1 cellular context compared by ENCODE assay signal in genomic region chr1:222712253-222713090, GRCh38.
A peak's percentile ranks its signal among the peaks of the same experiment; 100 is the strongest.
TF ChIP-seq lines count a peak whose summit lies in the region.

TSS of gene AIDA (minus strand) at chr1:222712491. CDS start at chr1:222712317, 174 bp downstream.
TSS of gene BROX (plus strand) at chr1:222712564. CDS start at chr1:222715700, 3,136 bp downstream.

TF ChIP-seq in HepG2, 621 proteins besides CTCF, POLR2A, EP300 and RAD21 (continued from another document and continues in another):
- peak; percentile 25; the same call in 1 of the 2 replicates for TF ChIP-seq ARID5B (CRISPR knock-in tag; IDR thresholded peaks at IDR 0.05)
- TF ChIP-seq TOE1 (CRISPR knock-in tag; IDR thresholded peaks at IDR 0.05), result 0 out of 2 replicates have a peak, but pooled peaks have one; percentile 39
- TF ChIP-seq ZNF747 (CRISPR knock-in tag; IDR thresholded peaks at IDR 0.05; ENCODE audit: borderline replicate concordance), result no peak
- peak; percentile 63; the same call in 1 of the 2 replicates for TF ChIP-seq THAP11 (CRISPR knock-in tag; IDR thresholded peaks at IDR 0.05)
- 0 out of 2 replicates have a peak, but pooled peaks have one; percentile 11 for TF ChIP-seq ZNF629 (CRISPR knock-in tag; conservative IDR thresholded peaks at IDR 0.05)
- peak; percentile 34; the same call in 1 of the 2 replicates for TF ChIP-seq ISL2 (CRISPR knock-in tag; IDR thresholded peaks at IDR 0.05)
- 0 out of 2 replicates have a peak, but pooled peaks have one; percentile 42 for TF ChIP-seq ZZZ3 (CRISPR knock-in tag; IDR thresholded peaks at IDR 0.05; ENCODE audit: borderline replicate concordance)
- TF ChIP-seq ELF1 (CRISPR knock-in tag; IDR thresholded peaks at IDR 0.05), result peak; percentile 99
- TF ChIP-seq ZNF839 (CRISPR knock-in tag; IDR thresholded peaks at IDR 0.05; ENCODE audit: borderline replicate concordance), result no peak
- TF ChIP-seq HOXA3 (CRISPR knock-in tag; IDR thresholded peaks at IDR 0.05), result peak; percentile 98
- peak; percentile 30; the same call in 1 of the 2 replicates for TF ChIP-seq PHF8 (CRISPR knock-in tag; IDR thresholded peaks at IDR 0.05)
- no peak for TF ChIP-seq ZMYM2 (CRISPR knock-in tag; IDR thresholded peaks at IDR 0.05)
- peak; percentile 23 for TF ChIP-seq SKI (IDR thresholded peaks at IDR 0.05; ENCODE audit: partially characterized antibody)
- TF ChIP-seq ZNF792 (CRISPR knock-in tag; IDR thresholded peaks at IDR 0.05), result peak; percentile 23; the same call in 1 of the 2 replicates
- 0 out of 2 replicates have a peak, but pooled peaks have one; percentile 41 for TF ChIP-seq TMF1 (CRISPR knock-in tag; IDR thresholded peaks at IDR 0.05; ENCODE audit: low read depth)
- TF ChIP-seq YY1 (IDR thresholded peaks at IDR 0.05; ENCODE audit: insufficient read depth, insufficient replicate concordance, low read depth, low read length), result peak; percentile 99
- TF ChIP-seq DMAP1 (CRISPR knock-in tag; IDR thresholded peaks at IDR 0.05), result peak; percentile 49; the same call in 1 of the 2 replicates
- peak; percentile 78; the same call in 1 of the 2 replicates for TF ChIP-seq GTF2F1 (IDR thresholded peaks at IDR 0.05; ENCODE audit: low read length)
- TF ChIP-seq REPIN1 (CRISPR knock-in tag; IDR thresholded peaks at IDR 0.05; ENCODE audit: borderline replicate concordance, low read depth), result 0 out of 2 replicates have a peak, but pooled peaks have one; percentile 2
- peak; percentile 48; the same call in 1 of the 2 replicates for TF ChIP-seq ZSCAN29 (CRISPR knock-in tag; conservative IDR thresholded peaks at IDR 0.05)
- no peak for TF ChIP-seq ZNF256 (CRISPR knock-in tag; conservative IDR thresholded peaks at IDR 0.05)
- TF ChIP-seq HDAC1 (CRISPR knock-in tag; IDR thresholded peaks at IDR 0.05), result no peak; the same call in 1 of the 2 replicates
- peak; percentile 76; the same call in 1 of the 2 replicates for TF ChIP-seq NR2C2 (CRISPR knock-in tag; IDR thresholded peaks at IDR 0.05; ENCODE audit: borderline replicate concordance)
- TF ChIP-seq HMGA1 (CRISPR knock-in tag; conservative IDR thresholded peaks at IDR 0.05), result no peak
- TF ChIP-seq, protein P1, sequence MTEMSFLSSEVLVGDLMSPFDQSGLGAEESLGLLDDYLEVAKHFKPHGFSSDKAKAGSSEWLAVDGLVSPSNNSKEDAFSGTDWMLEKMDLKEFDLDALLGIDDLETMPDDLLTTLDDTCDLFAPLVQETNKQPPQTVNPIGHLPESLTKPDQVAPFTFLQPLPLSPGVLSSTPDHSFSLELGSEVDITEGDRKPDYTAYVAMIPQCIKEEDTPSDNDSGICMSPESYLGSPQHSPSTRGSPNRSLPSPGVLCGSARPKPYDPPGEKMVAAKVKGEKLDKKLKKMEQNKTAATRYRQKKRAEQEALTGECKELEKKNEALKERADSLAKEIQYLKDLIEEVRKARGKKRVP (CRISPR knock-in tag; IDR thresholded peaks at IDR 0.05), result peak in 1 of 2 experiments; percentile 48; a peak in 1 of 4 replicates
- 0 out of 2 replicates have a peak, but pooled peaks have one; percentile 49 for TF ChIP-seq HOXD1 (CRISPR knock-in tag; IDR thresholded peaks at IDR 0.05)
- TF ChIP-seq ZNF350 (CRISPR knock-in tag; IDR thresholded peaks at IDR 0.05; ENCODE audit: borderline replicate concordance, low read depth), result 0 out of 2 replicates have a peak, but pooled peaks have one; percentile 77
- no peak; the same call in 1 of the 2 replicates for TF ChIP-seq KLF6 (CRISPR knock-in tag; IDR thresholded peaks at IDR 0.05)
- peak; percentile 62; the same call in 1 of the 2 replicates for TF ChIP-seq ZNF354B (CRISPR knock-in tag; IDR thresholded peaks at IDR 0.05)
- TF ChIP-seq, protein P2, sequence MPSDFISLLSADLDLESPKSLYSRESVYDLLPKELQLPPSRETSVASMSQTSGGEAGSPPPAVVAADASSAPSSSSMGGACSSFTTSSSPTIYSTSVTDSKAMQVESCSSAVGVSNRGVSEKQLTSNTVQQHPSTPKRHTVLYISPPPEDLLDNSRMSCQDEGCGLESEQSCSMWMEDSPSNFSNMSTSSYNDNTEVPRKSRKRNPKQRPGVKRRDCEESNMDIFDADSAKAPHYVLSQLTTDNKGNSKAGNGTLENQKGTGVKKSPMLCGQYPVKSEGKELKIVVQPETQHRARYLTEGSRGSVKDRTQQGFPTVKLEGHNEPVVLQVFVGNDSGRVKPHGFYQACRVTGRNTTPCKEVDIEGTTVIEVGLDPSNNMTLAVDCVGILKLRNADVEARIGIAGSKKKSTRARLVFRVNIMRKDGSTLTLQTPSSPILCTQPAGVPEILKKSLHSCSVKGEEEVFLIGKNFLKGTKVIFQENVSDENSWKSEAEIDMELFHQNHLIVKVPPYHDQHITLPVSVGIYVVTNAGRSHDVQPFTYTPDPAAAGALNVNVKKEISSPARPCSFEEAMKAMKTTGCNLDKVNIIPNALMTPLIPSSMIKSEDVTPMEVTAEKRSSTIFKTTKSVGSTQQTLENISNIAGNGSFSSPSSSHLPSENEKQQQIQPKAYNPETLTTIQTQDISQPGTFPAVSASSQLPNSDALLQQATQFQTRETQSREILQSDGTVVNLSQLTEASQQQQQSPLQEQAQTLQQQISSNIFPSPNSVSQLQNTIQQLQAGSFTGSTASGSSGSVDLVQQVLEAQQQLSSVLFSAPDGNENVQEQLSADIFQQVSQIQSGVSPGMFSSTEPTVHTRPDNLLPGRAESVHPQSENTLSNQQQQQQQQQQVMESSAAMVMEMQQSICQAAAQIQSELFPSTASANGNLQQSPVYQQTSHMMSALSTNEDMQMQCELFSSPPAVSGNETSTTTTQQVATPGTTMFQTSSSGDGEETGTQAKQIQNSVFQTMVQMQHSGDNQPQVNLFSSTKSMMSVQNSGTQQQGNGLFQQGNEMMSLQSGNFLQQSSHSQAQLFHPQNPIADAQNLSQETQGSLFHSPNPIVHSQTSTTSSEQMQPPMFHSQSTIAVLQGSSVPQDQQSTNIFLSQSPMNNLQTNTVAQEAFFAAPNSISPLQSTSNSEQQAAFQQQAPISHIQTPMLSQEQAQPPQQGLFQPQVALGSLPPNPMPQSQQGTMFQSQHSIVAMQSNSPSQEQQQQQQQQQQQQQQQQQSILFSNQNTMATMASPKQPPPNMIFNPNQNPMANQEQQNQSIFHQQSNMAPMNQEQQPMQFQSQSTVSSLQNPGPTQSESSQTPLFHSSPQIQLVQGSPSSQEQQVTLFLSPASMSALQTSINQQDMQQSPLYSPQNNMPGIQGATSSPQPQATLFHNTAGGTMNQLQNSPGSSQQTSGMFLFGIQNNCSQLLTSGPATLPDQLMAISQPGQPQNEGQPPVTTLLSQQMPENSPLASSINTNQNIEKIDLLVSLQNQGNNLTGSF (CRISPR knock-in tag; IDR thresholded peaks at IDR 0.05), result no peak
- TF ChIP-seq ZNF138 (CRISPR knock-in tag; IDR thresholded peaks at IDR 0.05; ENCODE audit: low read depth), result no peak
- TF ChIP-seq XRCC5 (optimal IDR thresholded peaks at IDR 0.05; ENCODE audit: low read length), result no peak
- TF ChIP-seq, protein P3, sequence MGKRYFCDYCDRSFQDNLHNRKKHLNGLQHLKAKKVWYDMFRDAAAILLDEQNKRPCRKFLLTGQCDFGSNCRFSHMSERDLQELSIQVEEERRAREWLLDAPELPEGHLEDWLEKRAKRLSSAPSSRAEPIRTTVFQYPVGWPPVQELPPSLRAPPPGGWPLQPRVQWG (CRISPR knock-in tag; IDR thresholded peaks at IDR 0.05; ENCODE audit: borderline replicate concordance, low read depth), result no peak
- TF ChIP-seq DRAP1 (CRISPR knock-in tag; IDR thresholded peaks at IDR 0.05), result peak; percentile 34; the same call in 1 of the 2 replicates
- TF ChIP-seq, protein P4, sequence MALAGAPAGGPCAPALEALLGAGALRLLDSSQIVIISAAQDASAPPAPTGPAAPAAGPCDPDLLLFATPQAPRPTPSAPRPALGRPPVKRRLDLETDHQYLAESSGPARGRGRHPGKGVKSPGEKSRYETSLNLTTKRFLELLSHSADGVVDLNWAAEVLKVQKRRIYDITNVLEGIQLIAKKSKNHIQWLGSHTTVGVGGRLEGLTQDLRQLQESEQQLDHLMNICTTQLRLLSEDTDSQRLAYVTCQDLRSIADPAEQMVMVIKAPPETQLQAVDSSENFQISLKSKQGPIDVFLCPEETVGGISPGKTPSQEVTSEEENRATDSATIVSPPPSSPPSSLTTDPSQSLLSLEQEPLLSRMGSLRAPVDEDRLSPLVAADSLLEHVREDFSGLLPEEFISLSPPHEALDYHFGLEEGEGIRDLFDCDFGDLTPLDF (CRISPR knock-in tag; IDR thresholded peaks at IDR 0.05), result peak; percentile 65; the same call in 1 of the 2 replicates
- TF ChIP-seq, protein P5, sequence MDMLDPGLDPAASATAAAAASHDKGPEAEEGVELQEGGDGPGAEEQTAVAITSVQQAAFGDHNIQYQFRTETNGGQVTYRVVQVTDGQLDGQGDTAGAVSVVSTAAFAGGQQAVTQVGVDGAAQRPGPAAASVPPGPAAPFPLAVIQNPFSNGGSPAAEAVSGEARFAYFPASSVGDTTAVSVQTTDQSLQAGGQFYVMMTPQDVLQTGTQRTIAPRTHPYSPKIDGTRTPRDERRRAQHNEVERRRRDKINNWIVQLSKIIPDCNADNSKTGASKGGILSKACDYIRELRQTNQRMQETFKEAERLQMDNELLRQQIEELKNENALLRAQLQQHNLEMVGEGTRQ (IDR thresholded peaks at IDR 0.05; ENCODE audit: low read depth, low read length), result peak; percentile 97
- TF ChIP-seq, protein P5 (CRISPR knock-in tag; IDR thresholded peaks at IDR 0.05; ENCODE audit: borderline replicate concordance), result peak; percentile 99; the same call in 1 of the 2 replicates
- no peak for TF ChIP-seq SP1 (IDR thresholded peaks at IDR 0.05)
- peak; percentile 61; the same call in 1 of the 2 replicates for TF ChIP-seq SP1 (CRISPR knock-in tag; IDR thresholded peaks at IDR 0.05)
- TF ChIP-seq ZNF670 (CRISPR knock-in tag; IDR thresholded peaks at IDR 0.05; ENCODE audit: borderline replicate concordance), result peak; percentile 88; the same call in 1 of the 2 replicates
- peak; percentile 5; the same call in 1 of the 2 replicates for TF ChIP-seq KMT2A (CRISPR knock-in tag; IDR thresholded peaks at IDR 0.05)
- 0 out of 2 replicates have a peak, but pooled peaks have one; percentile 12 for TF ChIP-seq JUN (CRISPR knock-in tag; IDR thresholded peaks at IDR 0.05)
- TF ChIP-seq CREB1 (IDR thresholded peaks at IDR 0.05), result 0 out of 2 replicates have a peak, but pooled peaks have one; percentile 49
- TF ChIP-seq CREB1 (CRISPR knock-in tag; IDR thresholded peaks at IDR 0.05), result peak; percentile 60
- TF ChIP-seq, protein P6, sequence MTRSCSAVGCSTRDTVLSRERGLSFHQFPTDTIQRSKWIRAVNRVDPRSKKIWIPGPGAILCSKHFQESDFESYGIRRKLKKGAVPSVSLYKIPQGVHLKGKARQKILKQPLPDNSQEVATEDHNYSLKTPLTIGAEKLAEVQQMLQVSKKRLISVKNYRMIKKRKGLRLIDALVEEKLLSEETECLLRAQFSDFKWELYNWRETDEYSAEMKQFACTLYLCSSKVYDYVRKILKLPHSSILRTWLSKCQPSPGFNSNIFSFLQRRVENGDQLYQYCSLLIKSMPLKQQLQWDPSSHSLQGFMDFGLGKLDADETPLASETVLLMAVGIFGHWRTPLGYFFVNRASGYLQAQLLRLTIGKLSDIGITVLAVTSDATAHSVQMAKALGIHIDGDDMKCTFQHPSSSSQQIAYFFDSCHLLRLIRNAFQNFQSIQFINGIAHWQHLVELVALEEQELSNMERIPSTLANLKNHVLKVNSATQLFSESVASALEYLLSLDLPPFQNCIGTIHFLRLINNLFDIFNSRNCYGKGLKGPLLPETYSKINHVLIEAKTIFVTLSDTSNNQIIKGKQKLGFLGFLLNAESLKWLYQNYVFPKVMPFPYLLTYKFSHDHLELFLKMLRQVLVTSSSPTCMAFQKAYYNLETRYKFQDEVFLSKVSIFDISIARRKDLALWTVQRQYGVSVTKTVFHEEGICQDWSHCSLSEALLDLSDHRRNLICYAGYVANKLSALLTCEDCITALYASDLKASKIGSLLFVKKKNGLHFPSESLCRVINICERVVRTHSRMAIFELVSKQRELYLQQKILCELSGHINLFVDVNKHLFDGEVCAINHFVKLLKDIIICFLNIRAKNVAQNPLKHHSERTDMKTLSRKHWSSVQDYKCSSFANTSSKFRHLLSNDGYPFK (CRISPR knock-in tag; IDR thresholded peaks at IDR 0.05; ENCODE audit: borderline replicate concordance), result peak; percentile 100
- no peak for TF ChIP-seq RXRA (CRISPR knock-in tag; IDR thresholded peaks at IDR 0.05)
- no peak for TF ChIP-seq HNRNPK (IDR thresholded peaks at IDR 0.05; ENCODE audit: low read depth, low read length, poor library complexity, severe bottlenecking)
- TF ChIP-seq BHLHE40 (IDR thresholded peaks at IDR 0.05; ENCODE audit: low read length), result peak; percentile 97
- TF ChIP-seq MBNL3 (CRISPR knock-in tag; conservative IDR thresholded peaks at IDR 0.05), result no peak
